14 cellular contexts compared by ENCODE assay signal in genomic region chr1:27971674-27972073, GRCh38. TPM values are rescaled to one million over a fixed set of nuclear protein-coding genes. Genes with fewer than 3 reads are reported as not detected.
DNase-seq lines count a peak whose midpoint lies in the region; ATAC-seq and TF ChIP-seq lines count a peak whose summit lies in the region.
"Had no signal": no experiment of that assay in that cellular context is flagged by ENCODE, and none has a peak within 500 bp of the region (broad histone marks: within the 10 kb centered on the region; RNA-seq: fewer than 3 reads in every experiment).

No MANE protein-coding gene starts in this region.

- DNase-seq in COLO668 (lab: John Stamatoyannopoulos, UW; ENCODE audit: unreplicated experiment) (peak; percentile 28), NCI-H1105 treated with DMSO at 0.1 percent for 48 hours (lab: John Stamatoyannopoulos, UW) (peak; percentile 80), astrocyte of the hippocampus (ENCODE audit: low read depth, low spot score) (peak; percentile 50), medulla oblongata (ENCODE audit: extremely low spot score) (peak; percentile 87), transverse colon (no peak), GM13977 (ENCODE audit: low spot score) (no peak)
- DNase-seq in CD4-positive, alpha-beta memory T cell = no peak
- DNase-seq: OCI-M1 had no signal

- H3K4me3 ChIP-seq in transverse colon = no peak overlapping the region
- no peak overlapping the region for H3K4me3 ChIP-seq in CD4-positive, alpha-beta memory T cell (ENCODE audit: low read length in 2 of 2)
- H3K4me3 ChIP-seq: GM12878 had no signal

- no peak overlapping the region for H3K4me3 Mint-ChIP-seq in CD4-positive, alpha-beta memory T cell
- H3K4me3 Mint-ChIP-seq: CD14-positive monocyte, memory B cell had no signal

- H3K27ac ChIP-seq in transverse colon = no peak overlapping the region
- no peak overlapping the region for H3K27ac ChIP-seq in CD4-positive, alpha-beta memory T cell (ENCODE audit: low read depth, low read length)

- CTCF ChIA-PET in CD4-positive, alpha-beta memory T cell (lab: Charles Lee; ENCODE audit: partially characterized antibody) = interaction anchor here (0.6 to 2.6 kb wide), 5 partner anchors 9 to 114 kb away, joined by 3 to 12 read pairs (median 3); no protein-coding TSS in a partner anchor

- in situ Hi-C loops in transverse colon (cut with MboI; ENCODE audit: low pct_ligation_motif_present in 1 of 4, low pct_unique_long_range_greater_than_20kb in 1 of 4, low sequenced_read_pairs in 3 of 4) = loop anchor here in 1 of 4 donors (10.0 kb wide), 1 partner anchor 107 kb away; no protein-coding TSS in a partner anchor
- in situ Hi-C loops in GM13977 (cut with MboI; ENCODE audit: low pct_unique_long_range_greater_than_20kb, low sequenced_read_pairs, unreplicated experiment) = no loop called here

- no peak for TF ChIP-seq CTCF in transverse colon (IDR thresholded peaks at IDR 0.05)
- no peak for TF ChIP-seq CTCF in GM13977 (IDR thresholded peaks at IDR 0.05; ENCODE audit: extremely low read depth, insufficient read depth, missing control alignments)

- POLR2A ChIA-PET in CD4-positive, alpha-beta memory T cell (lab: Charles Lee; ENCODE audit: partially characterized antibody) = interaction anchor here (0.6 to 2.8 kb wide), 3 partner anchors 12 to 62 kb away, joined by 5 to 13 read pairs (median 5); partner anchors contain the start of gene XKR8

- H3K27ac Mint-ChIP-seq in CD4-positive, alpha-beta memory T cell = peak overlapping the region in 1 of 7 donors; percentile 13
- H3K27ac Mint-ChIP-seq: memory B cell had no signal

- no peak for TF ChIP-seq EP300 in transverse colon (IDR thresholded peaks at IDR 0.05; ENCODE audit: low read depth)

- no peaks in the 10 kb centered on the region for H3K9me3 ChIP-seq in transverse colon
- no peaks in the 10 kb centered on the region for H3K9me3 ChIP-seq in CD4-positive, alpha-beta memory T cell (ENCODE audit: control insufficient read depth in 1 of 2, low read length in 2 of 2)

- H3K9me3 Mint-ChIP-seq in CD4-positive, alpha-beta memory T cell = no peaks in the 10 kb centered on the region
- H3K9me3 Mint-ChIP-seq: CD14-positive monocyte, IgD-negative memory B cell, memory B cell had no signal

- H3K36me3 ChIP-seq in transverse colon = peaks cover 0 to 12% (median 3%) of the 10 kb centered on the region in 4 donors
- H3K36me3 ChIP-seq in CD4-positive, alpha-beta memory T cell (ENCODE audit: insufficient read depth, low read length) = peaks cover 17% of the 10 kb centered on the region

- H3K27me3 Mint-ChIP-seq in CD4-positive, alpha-beta memory T cell = no peaks in the 10 kb centered on the region
- H3K27me3 Mint-ChIP-seq: IgD-negative memory B cell, memory B cell had no signal

- no peak for TF ChIP-seq POLR2A in transverse colon (IDR thresholded peaks at IDR 0.05)

- intact Hi-C loops in transverse colon (cut with DNase I; ENCODE audit: low total_unique reads) = no loop called here
- intact Hi-C loops in CD4-positive, alpha-beta memory T cell (cut with micrococcal nuclease) = no loop called here

- no peaks in the 10 kb centered on the region for H3K27me3 ChIP-seq in transverse colon
- no peaks in the 10 kb centered on the region for H3K27me3 ChIP-seq in CD4-positive, alpha-beta memory T cell (ENCODE audit: insufficient read depth, low read length)

- H3K4me1 ChIP-seq in transverse colon = peaks cover 0 to 16% (median 10%) of the 10 kb centered on the region in 4 donors
- H3K4me1 ChIP-seq in CD4-positive, alpha-beta memory T cell (ENCODE audit: insufficient read depth, low read length) = peaks cover 13% of the 10 kb centered on the region

- H3K4me1 Mint-ChIP-seq in CD4-positive, alpha-beta memory T cell = peaks cover 14 to 42% (median 23%) of the 10 kb centered on the region in 4 donors

- ATAC-seq in HG02884 (IDR thresholded peaks at IDR 0.05; ENCODE audit: unreplicated experiment) = no peak
- ATAC-seq: GM12878 had no signal

- peaks cover 7 to 37% of the 10 kb centered on the region in 2 donors for H3K36me3 Mint-ChIP-seq in CD4-positive, alpha-beta memory T cell

RNA-seq across cellular contexts. Expression of gene XKR8, which starts 11.9 kb away (rescaled TPM):
- total RNA-seq in transverse colon = 10 to 100 TPM in 3 of 4 donors, 1 to 10 TPM in 1; 8.6 to 13.8 (median 10.4) TPM
- total RNA-seq in CD4-positive, alpha-beta memory T cell = 10 to 100 TPM; 13.1 to 14.5 TPM
- 10 to 100 TPM; 18.9 to 24.7 TPM for polyA plus RNA-seq in CD4-positive, alpha-beta memory T cell

RNA-seq across cellular contexts. Expression of gene SMPDL3B, which starts 36.9 kb away (rescaled TPM):
- total RNA-seq in transverse colon = 10 to 100 TPM; 14.1 to 64.3 (median 57.4) TPM
- total RNA-seq in CD4-positive, alpha-beta memory T cell = not detected
- not detected for polyA plus RNA-seq in CD4-positive, alpha-beta memory T cell
- total RNA-seq: glomerular endothelial cell had no signal
- polyA plus RNA-seq: IgD-negative memory B cell had no signal

RNA-seq across cellular contexts. Expression of gene RPA2, which starts 57.3 kb away (rescaled TPM):
- 10 to 100 TPM in 3 of 4 donors, 1 to 10 TPM in 1; 2.0 to 26.6 (median 16.6) TPM for total RNA-seq in transverse colon
- total RNA-seq in CD4-positive, alpha-beta memory T cell = 10 to 100 TPM; 60.5 to 66.1 TPM
- 100 to 1,000 TPM; 189 to 259 TPM for polyA plus RNA-seq in CD4-positive, alpha-beta memory T cell

Comparison
In these comparisons a context has a peak if more than half of its experiments do, and no peak if none do; other contexts are left out.
1. DNase-seq: peak in COLO668 (single experiment), NCI-H1105 treated with DMSO at 0.1 percent for 48 hours (single experiment), astrocyte of the hippocampus (single experiment) and medulla oblongata (single experiment); none in transverse colon (single experiment), CD4-positive, alpha-beta memory T cell (0 of 5) and GM13977 (single experiment).
2. RNA of gene SMPDL3B, which starts 36.9 kb away (total RNA-seq): 14.1 to 64.3 TPM in transverse colon; not detected in CD4-positive, alpha-beta memory T cell; every median in the first group is over 10 times any median in the second.